ENCODE assay signal across 9 cellular contexts in the genomic region with DNA sequence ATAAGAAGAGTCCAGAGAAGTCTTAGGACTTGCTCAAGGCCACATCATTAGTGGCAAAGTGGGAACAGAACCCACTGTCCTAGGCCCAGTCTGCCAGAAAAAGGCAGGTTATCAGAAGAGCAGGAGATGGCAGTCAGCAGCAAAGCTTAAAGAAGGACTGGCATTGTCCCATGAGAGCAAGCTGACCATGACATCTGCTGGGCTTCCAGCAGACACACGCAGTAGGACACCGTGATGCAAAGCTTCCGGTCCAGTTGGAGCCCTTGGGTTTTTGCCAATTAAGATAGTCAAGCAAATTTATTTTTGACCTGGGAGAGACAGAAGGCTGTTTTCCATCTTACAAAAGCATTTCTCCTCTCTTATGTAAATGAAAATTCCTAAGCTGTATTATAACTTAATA. TPM values are rescaled to one million over a fixed set of nuclear protein-coding genes. Genes with fewer than 3 reads are reported as not detected.
DNase-seq lines count a peak whose midpoint lies in the region; ATAC-seq, FAIRE-seq and TF ChIP-seq lines count a peak whose summit lies in the region.
"Had no signal": no experiment of that assay in that cellular context is flagged by ENCODE, and none has a peak within 500 bp of the region (broad histone marks: within the 10 kb centered on the region; RNA-seq: fewer than 3 reads in every experiment).

No MANE protein-coding gene starts in this region.

- peak; percentile 64 for DNase-seq in HCEC 1CT
- no peak for DNase-seq in T-cell
- no peak for DNase-seq in Right ventricle myocardium inferior (ENCODE audit: missing footprints)
- DNase-seq in GM12892 (ENCODE audit: insufficient read length), result no peak
- no peak for DNase-seq in glomerular visceral epithelial cell (ENCODE audit: extremely low spot score)

- H3K4me3 ChIP-seq in skeletal muscle tissue (ENCODE audit: low read length in 3 of 3), result peak overlapping the region; percentile 4 to 26 (median 14)

- POLR2A ChIA-PET in T-cell (lab: Charles Lee), result interaction anchor here (0.5 to 1.2 kb wide), 3 partner anchors 14 to 479 kb away, joined by 3 read pairs; no protein-coding TSS in a partner anchor

- intact Hi-C loops in Right ventricle myocardium inferior (cut with DNase I), result loop anchor here (2.0 kb wide), 2 partner anchors 30 to 42 kb away; a partner anchor contains a TSS

- peaks cover 7 to 27% (median 16%) of the 10 kb centered on the region in 3 donors for H3K36me3 ChIP-seq in skeletal muscle tissue (ENCODE audit: control insufficient read depth in 3 of 3, insufficient read depth in 3 of 3, low read length in 3 of 3)

- H3K9me3 ChIP-seq in skeletal muscle tissue (ENCODE audit: control insufficient read depth in 3 of 3, low read length in 3 of 3), result no peaks in the 10 kb centered on the region

- ATAC-seq in T-cell (replicated peaks in 1 of 4), result no peak
- ATAC-seq in Right ventricle myocardium inferior, result peak; percentile 69
- no peak for ATAC-seq in esophagus mucosa
- no peak for ATAC-seq in GM18907 (IDR thresholded peaks at IDR 0.05; ENCODE audit: unreplicated experiment)

- no peaks in the 10 kb centered on the region for H3K27me3 ChIP-seq in skeletal muscle tissue (ENCODE audit: control insufficient read depth in 3 of 3, insufficient read depth in 3 of 3, low read length in 3 of 3)

- no peaks in the 10 kb centered on the region for H3K27me3 Mint-ChIP-seq in T-cell

- H3K27ac ChIP-seq in skeletal muscle tissue (ENCODE audit: low read depth, low read length), result peak overlapping the region; percentile 97

- CTCF ChIA-PET in T-cell (lab: Charles Lee), result interaction anchor here in 1 of 2 donors (1.2 to 3.4 kb wide), 2 partner anchors 7 to 13 kb away, joined by 3 to 21 read pairs; no protein-coding TSS in a partner anchor

- no peak for TF ChIP-seq POLR2A in GM12892 (IDR thresholded peaks at IDR 0.05; ENCODE audit: low read depth, low read length)

- FAIRE-seq in GM12892 (lab: Jason Lieb, UNC), result no peak
- FAIRE-seq: colon had no signal

- peaks cover 48% of the 10 kb centered on the region for H3K36me3 Mint-ChIP-seq in T-cell

- H3K4me1 ChIP-seq in skeletal muscle tissue (ENCODE audit: control insufficient read depth in 3 of 3, insufficient read depth in 3 of 3, low read length in 3 of 3), result peaks cover 48 to 63% (median 57%) of the 10 kb centered on the region in 3 donors

- no peaks in the 10 kb centered on the region for H3K9me3 Mint-ChIP-seq in T-cell

- H3K27ac Mint-ChIP-seq in T-cell, result peak overlapping the region; percentile 99

- peak overlapping the region; percentile 29 to 65 (median 59) for H3K9ac ChIP-seq in skeletal muscle tissue (ENCODE audit: low read depth in 1 of 3, low read length in 3 of 3)

- peak overlapping the region in 1 of 3 donors; percentile 72 for H3K4me3 Mint-ChIP-seq in T-cell

- peaks cover 85 to 94% (median 93%) of the 10 kb centered on the region in 3 donors for H3K4me1 Mint-ChIP-seq in T-cell

RNA-seq across cellular contexts. Expression of a gene that starts 42.1 kb away (rescaled TPM):
- 10 to 100 TPM; 38.7 to 72.3 (median 58.2) TPM for total RNA-seq in T-cell
- 102 TPM for total RNA-seq in Right ventricle myocardium inferior
- 29.7 TPM for total RNA-seq in skeletal muscle tissue
- polyA plus RNA-seq in GM12892 (2012; ENCODE audit: missing spikeins), result 101 TPM
- 18.4 TPM for total RNA-seq in esophagus mucosa
